ENCODE assay signal across 1 cellular context in genomic region chr7:80724249-80724871, GRCh38.
TF ChIP-seq lines count a peak whose summit lies in the region.

No MANE protein-coding gene starts in this region.

TF ChIP-seq in A549, 52 proteins besides CTCF, POLR2A, EP300 and RAD21 (continued from another document):
- TF ChIP-seq ATOH8 (CRISPR knock-in tag; IDR thresholded peaks at IDR 0.05; ENCODE audit: low read depth) (no peak), NFE2L2 (conservative IDR thresholded peaks at IDR 0.05; ENCODE audit: low read length) (no peak)
